ENCODE assay signal across 1 cellular context in genomic region chr3:128180446-128180845, GRCh38.
TF ChIP-seq lines count a peak whose summit lies in the region.

No MANE protein-coding gene starts in this region.

TF ChIP-seq in IMR-90, 13 proteins besides CTCF, POLR2A, EP300 and RAD21 (continued from another document):
- TF ChIP-seq, protein P1, sequence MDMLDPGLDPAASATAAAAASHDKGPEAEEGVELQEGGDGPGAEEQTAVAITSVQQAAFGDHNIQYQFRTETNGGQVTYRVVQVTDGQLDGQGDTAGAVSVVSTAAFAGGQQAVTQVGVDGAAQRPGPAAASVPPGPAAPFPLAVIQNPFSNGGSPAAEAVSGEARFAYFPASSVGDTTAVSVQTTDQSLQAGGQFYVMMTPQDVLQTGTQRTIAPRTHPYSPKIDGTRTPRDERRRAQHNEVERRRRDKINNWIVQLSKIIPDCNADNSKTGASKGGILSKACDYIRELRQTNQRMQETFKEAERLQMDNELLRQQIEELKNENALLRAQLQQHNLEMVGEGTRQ (IDR thresholded peaks at IDR 0.05; ENCODE audit: low read depth, low read length), result no peak
